Comparison of ENCODE assay signal across 18 cellular contexts in genomic region chr12:43132291-43132690, GRCh38.
DNase-seq lines count a peak whose midpoint lies in the region; FAIRE-seq and TF ChIP-seq lines count a peak whose summit lies in the region.
"Had no signal": no experiment of that assay in that cellular context is flagged by ENCODE, and none has a peak within 500 bp of the region (broad histone marks: within the 10 kb centered on the region; RNA-seq: fewer than 3 reads in every experiment).

No MANE protein-coding gene starts in this region.

- peak; percentile 53 for DNase-seq in endothelial cell of umbilical vein (ENCODE audit: low read depth, low spot score)
- peak; percentile 28 for DNase-seq in iris pigment epithelial cell (ENCODE audit: low read depth)
- peak; percentile 10 for DNase-seq in smooth muscle cell of the brain vasculature (ENCODE audit: low read depth, low spot score)
- DNase-seq in DMS79 (lab: John Stamatoyannopoulos, UW): no peak
- no peak for DNase-seq in LoVo (ENCODE audit: low spot score)
- DNase-seq in NCI-H2081 treated with DMSO at 0.1 percent for 48 hours (lab: John Stamatoyannopoulos, UW): no peak
- DNase-seq: AML-193; Caco-2; CD4-positive, alpha-beta T cell; GDM1; GM23248 had no signal

- H3K4me1 ChIP-seq in endothelial cell of umbilical vein (ENCODE audit: control insufficient read depth, extremely low read depth, insufficient read depth, low read length): no peaks in the 10 kb centered on the region
- H3K4me1 ChIP-seq: A549, HAP-1 had no signal

- no peaks in the 10 kb centered on the region for H3K79me2 ChIP-seq in endothelial cell of umbilical vein (ENCODE audit: control insufficient read depth, insufficient read depth, low read length)

- CTCF ChIA-PET in endothelial cell of umbilical vein (lab: Charles Lee): interaction anchor here (1.5 kb wide), 1 partner anchor 11 kb away, joined by 3 read pairs; no protein-coding TSS in a partner anchor

- no TSS peak for BruUV-seq in endothelial cell of umbilical vein (replicated peaks; lab: Mats Ljungman, UMichigan)

- no peak overlapping the region for H3K9ac ChIP-seq in endothelial cell of umbilical vein (replicated peaks; ENCODE audit: extremely low read depth, insufficient read depth, low read length)
- H3K9ac ChIP-seq: GM23248 had no signal

- TF ChIP-seq CTCF in VCaP (conservative IDR thresholded peaks at IDR 0.05) (no peak), endothelial cell of umbilical vein (IDR thresholded peaks at IDR 0.05; ENCODE audit: extremely low read depth in 1 of 2, insufficient read depth in 1 of 2, low read depth in 1 of 2, low read length in 2 of 2) (no peak)

- POLR2A ChIA-PET in endothelial cell of umbilical vein (lab: Charles Lee): no interaction called here

- H4K20me1 ChIP-seq in endothelial cell of umbilical vein (replicated peaks; ENCODE audit: control insufficient read depth, extremely low read depth, insufficient read depth, low read length): no peaks in the 10 kb centered on the region

- no peaks in the 10 kb centered on the region for H3K36me3 ChIP-seq in endothelial cell of umbilical vein (ENCODE audit: control insufficient read depth in 2 of 2, extremely low read depth in 1 of 2, insufficient read depth in 2 of 2, low read length in 2 of 2)
- H3K36me3 ChIP-seq: HAP-1 had no signal

- TF ChIP-seq POLR2A in endothelial cell of umbilical vein (IDR thresholded peaks at IDR 0.05; ENCODE audit: low read depth, low read length): no peak

- dilution Hi-C loops in endothelial cell of umbilical vein (cut with MboI; ENCODE audit: extremely low pct_ligation_motif_present, low sequenced_read_pairs): no loop called here

- no peak overlapping the region for H3K4me3 ChIP-seq in endothelial cell of umbilical vein (replicated peaks in 1 of 3; ENCODE audit: insufficient read depth in 1 of 3, low read depth in 1 of 3, low read length in 3 of 3)
- H3K4me3 ChIP-seq: A549, GM23248, HAP-1 had no signal

- H3K9me3 ChIP-seq in endothelial cell of umbilical vein (replicated peaks; ENCODE audit: control insufficient read depth, insufficient read depth, low read length): no peaks in the 10 kb centered on the region

- H2AFZ ChIP-seq in endothelial cell of umbilical vein (ENCODE audit: low read depth, low read length): no peak overlapping the region
- H2AFZ ChIP-seq: GM23248 had no signal

- FAIRE-seq in endothelial cell of umbilical vein (lab: Jason Lieb, UNC): no peak
- FAIRE-seq: A549, D721Med, GM12892, GM18507 had no signal

- no peak overlapping the region for H3K4me2 ChIP-seq in endothelial cell of umbilical vein (ENCODE audit: insufficient read depth, low read length)
- H3K4me2 ChIP-seq: A549 had no signal

- H3K27me3 ChIP-seq in endothelial cell of umbilical vein (ENCODE audit: control insufficient read depth in 2 of 2, insufficient read depth in 2 of 2, low read length in 2 of 2): no peaks in the 10 kb centered on the region

- H3K9me1 ChIP-seq in endothelial cell of umbilical vein (replicated peaks; ENCODE audit: control insufficient read depth, extremely low read depth, insufficient read depth, low read length): no peaks in the 10 kb centered on the region

- H3K27ac ChIP-seq in VCaP: peak overlapping the region; percentile 32
- H3K27ac ChIP-seq in endothelial cell of umbilical vein (ENCODE audit: insufficient read depth, low read depth, low read length): no peak overlapping the region
- H3K27ac ChIP-seq: A549, C4-2B, GM23248 had no signal

- intact Hi-C loops in endothelial cell of umbilical vein (cut with micrococcal nuclease): no loop called here

TF ChIP-seq in endothelial cell of umbilical vein, 7 proteins besides CTCF, POLR2A, EP300 and RAD21:
- TF ChIP-seq JUN (IDR thresholded peaks at IDR 0.05; ENCODE audit: borderline replicate concordance, insufficient read depth, insufficient read length, low read depth) (no peak), EZH2 (IDR thresholded peaks at IDR 0.05; ENCODE audit: borderline replicate concordance, low read depth, low read length, severe bottlenecking) (no peak), FOS (IDR thresholded peaks at IDR 0.05; ENCODE audit: borderline replicate concordance, insufficient read depth, low read length) (no peak), MAX (IDR thresholded peaks at IDR 0.05; ENCODE audit: insufficient read depth, insufficient read length) (no peak), GATA2 (IDR thresholded peaks at IDR 0.05; ENCODE audit: insufficient read depth, insufficient read length, low read depth, low read length) (no peak), MYC (IDR thresholded peaks at IDR 0.05; ENCODE audit: low read depth, low read length) (no peak)

Comparison
In these comparisons a context has a peak if more than half of its experiments do, and no peak if none do; other contexts are left out.
1. DNase-seq: peak in endothelial cell of umbilical vein (single experiment), iris pigment epithelial cell (single experiment) and smooth muscle cell of the brain vasculature (single experiment); none in DMS79 (single experiment), LoVo (single experiment) and NCI-H2081 treated with DMSO at 0.1 percent for 48 hours (single experiment).